In genomic region chr11:64925536-64926449, GRCh38 we compare ENCODE assay signal across 9 cellular contexts. TPM values are rescaled to one million over a fixed set of nuclear protein-coding genes. Genes with fewer than 3 reads are reported as not detected.
DNase-seq lines count a peak whose midpoint lies in the region; ATAC-seq and TF ChIP-seq lines count a peak whose summit lies in the region.
"Had no signal": no experiment of that assay in that cellular context is flagged by ENCODE, and none has a peak within 500 bp of the region (broad histone marks: within the 10 kb centered on the region; RNA-seq: fewer than 3 reads in every experiment).

No MANE protein-coding gene starts in this region.

- H3K9me2 ChIP-seq in neural cell (ENCODE audit: insufficient read depth, low read length) = no peaks in the 10 kb centered on the region

- peak overlapping the region; percentile 76 for H3K4me2 ChIP-seq in neural cell (ENCODE audit: low read length)

- H3K27me3 ChIP-seq in BJ (ENCODE audit: control insufficient read depth, insufficient read depth, low read length) (no peaks in the 10 kb centered on the region), NT2/D1 (ENCODE audit: insufficient read depth, insufficient read length) (peaks cover 9% of the 10 kb centered on the region), ectodermal cell (ENCODE audit: control insufficient read depth, insufficient read depth, low read length, poor library complexity, severe bottlenecking) (peaks cover 10% of the 10 kb centered on the region), neural cell (ENCODE audit: insufficient read depth, low read depth, low read length) (no peaks in the 10 kb centered on the region)

- intact Hi-C loops in mucosa of descending colon (cut with DNase I, micrococcal nuclease) = no loop called here

- DNase-seq in BJ (ENCODE audit: low read depth) = no peak
- DNase-seq in NT2/D1 (ENCODE audit: low read depth, low spot score) = no peak
- DNase-seq in activated gamma-delta T cell (lab: John Stamatoyannopoulos, UW) = no peak
- no peak for DNase-seq in NCI-H510A treated with DMSO at 0.1 percent for 48 hours (lab: John Stamatoyannopoulos, UW)
- DNase-seq in mucosa of descending colon = no peak

- H3K9ac ChIP-seq in NT2/D1 (ENCODE audit: insufficient read length, low read depth) (peak overlapping the region; percentile 86), neural cell (ENCODE audit: low read length) (peak overlapping the region; percentile 94)

- H3K4me1 ChIP-seq in NT2/D1 (ENCODE audit: insufficient read depth, insufficient read length) (peaks cover 15% of the 10 kb centered on the region), ectodermal cell (ENCODE audit: control insufficient read depth, insufficient read depth, low read length) (peaks cover 16% of the 10 kb centered on the region), mucosa of descending colon (ENCODE audit: low read depth) (peaks cover 9% of the 10 kb centered on the region)

- H4K20me1 ChIP-seq in neural cell (ENCODE audit: insufficient read depth) = no peaks in the 10 kb centered on the region

- TF ChIP-seq CTCF in BJ (IDR thresholded peaks at IDR 0.05; ENCODE audit: insufficient read depth, low read depth, low read length) (no peak), neural cell (IDR thresholded peaks at IDR 0.05; ENCODE audit: poor library complexity, severe bottlenecking) (no peak), mucosa of descending colon (IDR thresholded peaks at IDR 0.05) (no peak)

- ATAC-seq in HG03457 (IDR thresholded peaks at IDR 0.05; ENCODE audit: unreplicated experiment) (no peak), mucosa of descending colon (no peak)

- POLR2A ChIA-PET in BJ (lab: Charles Lee) = no interaction called here

- H3K4me3 ChIP-seq in BJ (ENCODE audit: low read depth, low read length) (peak overlapping the region; percentile 80), NT2/D1 (ENCODE audit: insufficient read length, low read depth) (no peak overlapping the region), ectodermal cell (ENCODE audit: insufficient read depth, low read depth, low read length) (peak overlapping the region; percentile 80), neural cell (ENCODE audit: low read length) (peak overlapping the region; percentile 98), mucosa of descending colon (no peak overlapping the region)

- H3K36me3 ChIP-seq in BJ (ENCODE audit: control insufficient read depth, insufficient read depth, low read length) (peaks cover 13% of the 10 kb centered on the region), NT2/D1 (ENCODE audit: insufficient read depth, insufficient read length, low read length) (peaks cover 6% of the 10 kb centered on the region), ectodermal cell (ENCODE audit: control insufficient read depth, insufficient read depth, low read length) (no peaks in the 10 kb centered on the region), neural cell (ENCODE audit: insufficient read depth, low read length) (peaks cover 3% of the 10 kb centered on the region), mucosa of descending colon (ENCODE audit: low read depth) (peaks cover under 1% of the 10 kb centered on the region)

- H3K27ac ChIP-seq in ectodermal cell (ENCODE audit: insufficient read depth, low read depth, low read length, poor library complexity, severe bottlenecking) (no peak overlapping the region), neural cell (ENCODE audit: low read length) (no peak overlapping the region)

- H3F3A ChIP-seq in neural cell (ENCODE audit: insufficient read depth, low read length, poor library complexity, severe bottlenecking) = no peaks in the 10 kb centered on the region

- WGBS in ectodermal cell, 2 experiments = 78 to 83% methylated on average over 23 to 24 of the region's 24 CpGs

- no peak for TF ChIP-seq EP300 in neural cell (conservative IDR thresholded peaks at IDR 0.05; ENCODE audit: poor library complexity, severe bottlenecking)

- no peaks in the 10 kb centered on the region for H3K9me3 ChIP-seq in NT2/D1 (ENCODE audit: insufficient read depth, low read length)
- H3K9me3 ChIP-seq in ectodermal cell (ENCODE audit: control insufficient read depth, low read length) = no peaks in the 10 kb centered on the region
- H3K9me3 ChIP-seq in neural cell (ENCODE audit: low read length) = no peaks in the 10 kb centered on the region
- no peaks in the 10 kb centered on the region for H3K9me3 ChIP-seq in mucosa of descending colon

- CTCF ChIA-PET in BJ (lab: Yijun Ruan, JAX) = interaction anchor here (1.1 to 1.4 kb wide), 2 partner anchors 31 to 88 kb away, joined by 4 to 5 read pairs; partner anchors contain the start of gene ARL2

- no peaks in the 10 kb centered on the region for H3K79me2 ChIP-seq in neural cell (replicated peaks; ENCODE audit: insufficient read depth, low read length)

- no peak overlapping the region for H2AFZ ChIP-seq in neural cell (ENCODE audit: low read depth, low read length)

- TF ChIP-seq RAD21 in neural cell (conservative IDR thresholded peaks at IDR 0.05) = no peak

TF ChIP-seq in neural cell, 6 proteins besides CTCF, POLR2A, EP300 and RAD21:
- no peak for TF ChIP-seq TAF1 (IDR thresholded peaks at IDR 0.05; ENCODE audit: low read depth)

RNA-seq across cellular contexts. Expression of gene PPP2R5B, which starts 1.3 kb away (rescaled TPM):
- 16.0 and 18.5 TPM in 2 replicates for polyA plus RNA-seq in BJ (2011; rRNA removed)
- 6.9 and 13.9 TPM in 2 replicates for polyA minus RNA-seq in BJ (2011; rRNA and poly(A)+ RNA removed)
- polyA plus RNA-seq in ectodermal cell (2013, experiment 1 of 4) = 13.4 TPM
- polyA plus RNA-seq in ectodermal cell (2013, experiment 2 of 4) = 8.5 TPM
- polyA plus RNA-seq in ectodermal cell (2013, experiment 3 of 4) = 11.4 TPM
- polyA plus RNA-seq in ectodermal cell (2013, experiment 4 of 4) = 9.0 TPM
- polyA plus RNA-seq in neural cell = 76.1 and 86.9 TPM in 2 replicates
- 43.3 and 43.6 TPM in 2 replicates for polyA minus RNA-seq in neural cell
- total RNA-seq in mucosa of descending colon = 10 to 100 TPM; 23.0 to 39.7 (median 23.2) TPM

RNA-seq across cellular contexts. Expression of gene ATG2A, which starts 8.8 kb away (rescaled TPM):
- polyA plus RNA-seq in BJ (2011; rRNA removed) (3.7 and 7.0 TPM in 2 replicates), neural cell (7.5 and 10.7 TPM in 2 replicates)
- 7.3 and 9.2 TPM in 2 replicates for polyA minus RNA-seq in BJ (2011; rRNA and poly(A)+ RNA removed)
- polyA plus RNA-seq in ectodermal cell (2013, experiment 1 of 4) = 16.8 TPM
- 18.1 TPM for polyA plus RNA-seq in ectodermal cell (2013, experiment 2 of 4)
- polyA plus RNA-seq in ectodermal cell (2013, experiment 3 of 4) = 15.4 TPM
- polyA plus RNA-seq in ectodermal cell (2013, experiment 4 of 4) = 15.5 TPM
- 7.6 and 11.2 TPM in 2 replicates for polyA minus RNA-seq in neural cell
- total RNA-seq in mucosa of descending colon = 10 to 100 TPM; 35.4 to 39.8 (median 36.6) TPM

RNA-seq across cellular contexts. Expression of gene GPHA2, which starts 9.9 kb away (rescaled TPM):
- polyA plus RNA-seq in BJ (2011; rRNA removed) (not detected in 2 replicates), neural cell (not detected in 2 replicates)
- polyA minus RNA-seq in BJ (2011; rRNA and poly(A)+ RNA removed) = not detected in 2 replicates
- polyA plus RNA-seq in ectodermal cell (2013, experiment 1 of 4) = 1.0 TPM
- 0.85 TPM for polyA plus RNA-seq in ectodermal cell (2013, experiment 2 of 4)
- 0.80 TPM for polyA plus RNA-seq in ectodermal cell (2013, experiment 3 of 4)
- polyA plus RNA-seq in ectodermal cell (2013, experiment 4 of 4) = 0.32 TPM
- polyA minus RNA-seq in neural cell = not detected in 2 replicates
- total RNA-seq in mucosa of descending colon = not detected
- total RNA-seq: T-helper 2 cell treated with Interferon-gamma antibody and Interleukin-4, amounts not matched to agents 100 ng/mL and 5 ng/mL, for 36 hours had no signal

RNA-seq across cellular contexts. Expression of gene MAJIN, which starts 46.1 kb away (rescaled TPM):
- not detected in 2 replicates for polyA plus RNA-seq in BJ (2011; rRNA removed)
- polyA minus RNA-seq in BJ (2011; rRNA and poly(A)+ RNA removed) = not detected in 2 replicates
- polyA plus RNA-seq in ectodermal cell (2013, experiment 1 of 4) = not detected
- polyA plus RNA-seq in ectodermal cell (2013, experiment 2 of 4) = not detected
- not detected for polyA plus RNA-seq in ectodermal cell (2013, experiment 3 of 4)
- not detected for polyA plus RNA-seq in ectodermal cell (2013, experiment 4 of 4)
- not detected in 2 replicates for polyA plus RNA-seq in neural cell
- polyA minus RNA-seq in neural cell = not detected in 2 replicates
- total RNA-seq in mucosa of descending colon = not detected
- total RNA-seq: T-helper 2 cell treated with Interferon-gamma antibody and Interleukin-4, amounts not matched to agents 100 ng/mL and 5 ng/mL, for 36 hours had no signal

RNA-seq across cellular contexts. Expression of gene EHD1, which starts 47.4 kb away (rescaled TPM):
- 95.3 and 191 TPM in 2 replicates for polyA plus RNA-seq in BJ (2011; rRNA removed)
- polyA minus RNA-seq in BJ (2011; rRNA and poly(A)+ RNA removed) = 145 and 165 TPM in 2 replicates
- polyA plus RNA-seq in ectodermal cell (2013, experiment 1 of 4) = 40.0 TPM
- polyA plus RNA-seq in ectodermal cell (2013, experiment 2 of 4) = 43.2 TPM
- polyA plus RNA-seq in ectodermal cell (2013, experiment 3 of 4) = 23.9 TPM
- 27.4 TPM for polyA plus RNA-seq in ectodermal cell (2013, experiment 4 of 4)
- 26.4 and 34.9 TPM in 2 replicates for polyA plus RNA-seq in neural cell
- 49.1 and 55.5 TPM in 2 replicates for polyA minus RNA-seq in neural cell
- total RNA-seq in mucosa of descending colon = 10 to 100 TPM; 58.3 to 85.9 (median 81.5) TPM

Comparison
In these comparisons a context has a peak if more than half of its experiments do, and no peak if none do; other contexts are left out.
1. H3K4me3 ChIP-seq: peak in BJ (single experiment), ectodermal cell (single experiment) and neural cell (single experiment); none in NT2/D1 (single experiment) and mucosa of descending colon (single experiment).